In genomic region chr10:1762066-1762465, GRCh38 we compare ENCODE assay signal across 23 cellular contexts. TPM values are rescaled to one million over a fixed set of nuclear protein-coding genes. Genes with fewer than 3 reads are reported as not detected.
"Had no signal": no experiment of that assay in that cellular context is flagged by ENCODE, and none has a peak within 500 bp of the region (broad histone marks: within the 10 kb centered on the region; RNA-seq: fewer than 3 reads in every experiment).

No MANE protein-coding gene starts in this region.

- H3K36me3 Mint-ChIP-seq: natural killer cell treated with Interleukin-12 subunit alpha and Interleukin-12 subunit beta and Interleukin-15 and Interleukin-18, amount 100 ng/mL, for 72 hours had no signal

- H3K9me3 ChIP-seq: gastrocnemius medialis had no signal

- ATAC-seq: esophagus mucosa; gastrocnemius medialis; left cardiac atrium; lower lobe of right lung; natural killer cell treated with Interleukin-12 subunit alpha and Interleukin-12 subunit beta and Interleukin-15 and Interleukin-18, amount 100 ng/mL, for 72 hours; psoas muscle; sciatic nerve; stimulated activated memory B cell treated with anti-CD40 and anti-IgM and Interleukin-4, amounts not matched to agents 10 μg/mL and 1 μg/mL and 100 μg/mL, for 72 hours had no signal

- H3K4me1 Mint-ChIP-seq: memory B cell; stimulated activated memory B cell treated with anti-CD40 and anti-IgM and Interleukin-4, amounts not matched to agents 10 μg/mL and 1 μg/mL and 100 μg/mL, for 72 hours had no signal

- H3K27me3 ChIP-seq: gastrocnemius medialis, neutrophil, spleen had no signal

- H3K4me3 Mint-ChIP-seq: memory B cell; natural killer cell treated with Interleukin-12 subunit alpha and Interleukin-12 subunit beta and Interleukin-15 and Interleukin-18, amount 100 ng/mL, for 72 hours; stimulated activated memory B cell treated with anti-CD40 and anti-IgM and Interleukin-4, amounts not matched to agents 10 μg/mL and 1 μg/mL and 100 μg/mL, for 72 hours had no signal

- DNase-seq: cortex of kidney; dorsolateral prefrontal cortex; effector memory CD4-positive, alpha-beta T cell; gastrocnemius medialis; kidney; left cardiac atrium; left ventricle myocardium inferior; lower lobe of right lung; midbrain; psoas muscle; spleen; stimulated activated CD4-positive, alpha-beta T cell treated with anti-CD3 and anti-CD28 coated beads, Interleukin-15, amount 100 ng/mL, for 24 hours; stimulated activated CD4-positive, alpha-beta T cell treated with anti-CD3 and anti-CD28 coated beads, Interleukin-1b, Interleukin-23, amount 100 ng/mL, for 48 hours; stimulated activated CD4-positive, alpha-beta T cell treated with anti-CD3 and anti-CD28 coated beads, Interleukin-4, amount 100 ng/mL, for 24 hours; trophoblast cell had no signal

- H3K36me3 ChIP-seq: gastrocnemius medialis, left ventricle myocardium inferior, lower lobe of right lung, neutrophil, spleen had no signal

- H3K27ac ChIP-seq: dorsolateral prefrontal cortex, gastrocnemius medialis, left ventricle myocardium inferior, lower lobe of right lung, neutrophil, psoas muscle, spleen had no signal

- H3K4me1 ChIP-seq: gastrocnemius medialis, left ventricle myocardium inferior, lower lobe of right lung, psoas muscle, spleen had no signal

- H3K27ac Mint-ChIP-seq: memory B cell; natural killer cell treated with Interleukin-12 subunit alpha and Interleukin-12 subunit beta and Interleukin-15 and Interleukin-18, amount 100 ng/mL, for 72 hours; stimulated activated memory B cell treated with anti-CD40 and anti-IgM and Interleukin-4, amounts not matched to agents 10 μg/mL and 1 μg/mL and 100 μg/mL, for 72 hours had no signal

- H3K4me3 ChIP-seq: dorsolateral prefrontal cortex, gastrocnemius medialis, left ventricle myocardium inferior, lower lobe of right lung, psoas muscle, spleen had no signal

RNA-seq across cellular contexts. Expression of gene ADARB2, which starts 24.7 kb away (rescaled TPM):
- total RNA-seq: fibroblast of villous mesenchyme; natural killer cell treated with Interleukin-12 subunit alpha and Interleukin-12 subunit beta and Interleukin-15 and Interleukin-18, amount 100 ng/mL, for 72 hours; osteoblast had no signal
